In genomic region chr6:7543761-7544424, GRCh38 we compare ENCODE assay signal across 1 cellular context.
TF ChIP-seq lines count a peak whose summit lies in the region.

No MANE protein-coding gene starts in this region.

TF ChIP-seq in SK-N-SH treated with all-trans-retinoic acid at 6 μM for 48 hours, 23 proteins besides CTCF, POLR2A, EP300 and RAD21 (continued from another document):
- TF ChIP-seq PATZ1 (CRISPR knock-in tag; IDR thresholded peaks at IDR 0.05; ENCODE audit: borderline replicate concordance) (no peak), ZC3H10 (CRISPR knock-in tag; IDR thresholded peaks at IDR 0.05) (no peak), CSDC2 (CRISPR knock-in tag; IDR thresholded peaks at IDR 0.05) (no peak), ZNF70 (CRISPR knock-in tag; IDR thresholded peaks at IDR 0.05) (no peak), ZFP30 (CRISPR knock-in tag; IDR thresholded peaks at IDR 0.05) (no peak), BACH2 (CRISPR knock-in tag; IDR thresholded peaks at IDR 0.05; ENCODE audit: borderline replicate concordance) (no peak), ZNF565 (CRISPR knock-in tag; conservative IDR thresholded peaks at IDR 0.05; ENCODE audit: low read depth) (no peak)
TF ChIP-seq in SK-N-SH treated with all-trans-retinoic acid at 6 μM for 48 hours: peak in this region for 0.
